Comparison of ENCODE assay signal across 11 cellular contexts in genomic region chr10:45460235-45460878, GRCh38.
DNase-seq lines count a peak whose midpoint lies in the region; ATAC-seq and TF ChIP-seq lines count a peak whose summit lies in the region.
"Had no signal": no experiment of that assay in that cellular context is flagged by ENCODE, and none has a peak within 500 bp of the region (broad histone marks: within the 10 kb centered on the region; RNA-seq: fewer than 3 reads in every experiment).

No MANE protein-coding gene starts in this region.

- DNase-seq in globus pallidus (ENCODE audit: low spot score) (no peak), left ventricle myocardium superior (no peak), GM10248 (ENCODE audit: extremely low spot score) (no peak), G401 (ENCODE audit: low spot score) (no peak)
- DNase-seq: activated CD4-positive, alpha-beta T cell treated with anti-CD3 and anti-CD28 coated beads for 1 hour; NCI-H345; uterus had no signal

- in situ Hi-C loops in G401 (cut with HindIII; ENCODE audit: low sequenced_read_pairs) = no loop called here

- intact Hi-C loops in left ventricle myocardium superior (cut with micrococcal nuclease) = no loop called here

- H3K4me2 ChIP-seq in OCI-LY3 (ENCODE audit: low read length) = peak overlapping the region; percentile 27; the same call in 1 of the 2 replicates

- ATAC-seq in GM19467 (IDR thresholded peaks at IDR 0.05; ENCODE audit: unreplicated experiment) (peak; percentile 44), HG03064 (IDR thresholded peaks at IDR 0.05; ENCODE audit: low read depth, unreplicated experiment) (peak; percentile 42), left ventricle myocardium superior (no peak)

- no peak overlapping the region for H3K27ac ChIP-seq in OCI-LY3 (ENCODE audit: low read length)
- H3K27ac ChIP-seq: uterus had no signal

- H3K79me2 ChIP-seq in OCI-LY3 (ENCODE audit: low read length) = no peaks in the 10 kb centered on the region

- H3K9ac ChIP-seq in OCI-LY3 (ENCODE audit: low read length) = no peak overlapping the region

- no peak for TF ChIP-seq CTCF in GM12875 (IDR thresholded peaks at IDR 0.05; ENCODE audit: borderline replicate concordance, insufficient read depth, low read depth, low read length)
- TF ChIP-seq CTCF in OCI-LY3 (IDR thresholded peaks at IDR 0.05; ENCODE audit: low read depth, low read length) = no peak
- TF ChIP-seq CTCF in GM10248 (IDR thresholded peaks at IDR 0.05; ENCODE audit: control extremely low read depth, extremely low read depth, low read depth, missing control alignments) = no peak

- H3K4me1 ChIP-seq in OCI-LY3 (ENCODE audit: low read length) = peaks cover 31% of the 10 kb centered on the region
- H3K4me1 ChIP-seq: uterus had no signal

- H3K27me3 ChIP-seq in OCI-LY3 (ENCODE audit: low read depth, low read length) = no peaks in the 10 kb centered on the region
- H3K27me3 ChIP-seq: uterus had no signal

- H4K20me1 ChIP-seq in OCI-LY3 (ENCODE audit: insufficient read depth, low read length) = no peaks in the 10 kb centered on the region

- H3K4me3 ChIP-seq in GM12875 (ENCODE audit: low read depth, low read length) = peak overlapping the region; percentile 16
- H3K4me3 ChIP-seq in OCI-LY3 (ENCODE audit: low read length) = no peak overlapping the region
- H3K4me3 ChIP-seq: uterus had no signal

- H2AFZ ChIP-seq in OCI-LY3 (ENCODE audit: low read depth, low read length) = no peak overlapping the region

- POLR2A ChIA-PET in GM10248 (lab: Yijun Ruan, JAX) = interaction anchor here (0.9 to 1.0 kb wide), 2 partner anchors 10 to 40 kb away, joined by 3 to 4 read pairs; no protein-coding TSS in a partner anchor

- CTCF ChIA-PET in GM10248 (lab: Yijun Ruan, JAX) = interaction anchor here (0.8 to 3.2 kb wide), 8 partner anchors 10 to 568 kb away, joined by 3 to 18 read pairs (median 6); partner anchors contain the start of gene ZFAND4

- no peaks in the 10 kb centered on the region for H3K9me3 ChIP-seq in OCI-LY3 (ENCODE audit: insufficient read depth, low read length)
- H3K9me3 ChIP-seq: uterus had no signal

- H3K36me3 ChIP-seq in OCI-LY3 (replicated peaks; ENCODE audit: low read depth, low read length) = no peaks in the 10 kb centered on the region
- H3K36me3 ChIP-seq: uterus had no signal
